32 cellular contexts compared by ENCODE assay signal in the genomic region with DNA sequence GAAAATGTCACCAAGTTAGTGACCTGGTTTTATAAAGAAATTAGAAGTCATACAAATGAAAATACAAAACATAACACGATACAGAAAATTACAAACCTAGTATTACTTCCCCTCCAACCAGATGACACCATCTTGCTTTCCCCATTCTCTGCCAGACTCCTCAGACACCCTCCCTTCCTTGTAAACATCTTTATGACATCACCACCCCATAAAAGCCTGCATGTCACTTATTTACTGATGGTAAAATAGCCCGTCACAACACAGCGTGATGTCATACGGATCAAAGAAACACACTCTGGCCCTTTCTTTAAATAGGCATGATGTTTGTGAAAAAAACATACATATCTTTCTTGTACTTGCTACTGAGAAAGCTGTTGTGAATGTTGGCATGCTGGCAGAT.
"Had no signal": no experiment of that assay in that cellular context is flagged by ENCODE, and none has a peak within 500 bp of the region (broad histone marks: within the 10 kb centered on the region; RNA-seq: fewer than 3 reads in every experiment).

No MANE protein-coding gene starts in this region.

- H3K27ac ChIP-seq: ascending aorta, breast epithelium, cardiac muscle cell, colonic mucosa, epithelial cell of prostate, esophagus squamous epithelium had no signal

- FAIRE-seq: endometrium, endothelial cell of umbilical vein, frontal cortex had no signal

- H3K36me3 ChIP-seq: ascending aorta, breast epithelium, cardiac muscle cell, colonic mucosa, esophagus squamous epithelium had no signal

- H3K4me3 ChIP-seq: ascending aorta, breast epithelium, cardiac muscle cell, colonic mucosa, esophagus squamous epithelium had no signal

- H3K9me3 Mint-ChIP-seq: activated CD4-positive, alpha-beta T cell treated with anti-CD3 and anti-CD28 coated beads, Interleukin-2, amount 10 ng/mL, durations not matched to agents 24 days and 14 days; activated naive CD4-positive, alpha-beta T cell treated with anti-CD3 and anti-CD28 coated beads for 36 hours; activated naive CD8-positive, alpha-beta T cell treated with anti-CD3 and anti-CD28 coated beads for 36 hours; activated T-helper 1 cell treated with anti-CD3 and anti-CD28 coated beads, Interleukin-12 subunit alpha, Interleukin-12 subunit beta, Interleukin-2, Interleukin-4 antibody, amounts not matched to agents 30 ng/mL and 10 ng/mL and 1 ng/mL, durations not matched to agents 14 hours and 24 hours and 36 hours had no signal

- H3K4me1 ChIP-seq: ascending aorta, breast epithelium, colonic mucosa, esophagus squamous epithelium had no signal

- H3K27me3 ChIP-seq: ascending aorta, breast epithelium, cardiac muscle cell, colonic mucosa, esophagus squamous epithelium had no signal

- H3K27ac Mint-ChIP-seq: activated CD4-positive, alpha-beta memory T cell treated with anti-CD3 and anti-CD28 coated beads for 36 hours; activated CD4-positive, alpha-beta T cell treated with anti-CD3 and anti-CD28 coated beads for 36 hours; activated CD4-positive, alpha-beta T cell treated with anti-CD3 and anti-CD28 coated beads, Interleukin-2, amount 10 ng/mL, durations not matched to agents 24 days and 14 days; activated CD8-positive, alpha-beta memory T cell treated with anti-CD3 and anti-CD28 coated beads, Interleukin-2, amount 10 ng/mL, durations not matched to agents 7 days and 5 days; activated CD8-positive, alpha-beta T cell treated with anti-CD3 and anti-CD28 coated beads, Interleukin-2, amount 10 ng/mL, durations not matched to agents 7 days and 5 days; activated naive CD4-positive, alpha-beta T cell treated with anti-CD3 and anti-CD28 coated beads for 36 hours; activated naive CD4-positive, alpha-beta T cell treated with anti-CD3 and anti-CD28 coated beads, Interleukin-2, amount 50 U/mL, for 24 hours; activated naive CD8-positive, alpha-beta T cell treated with anti-CD3 and anti-CD28 coated beads for 36 hours; activated naive CD8-positive, alpha-beta T cell treated with anti-CD3 and anti-CD28 coated beads, Interleukin-2, amount 50 U/mL, for 24 hours; activated T-helper 1 cell treated with anti-CD3 and anti-CD28 coated beads, Interleukin-12 subunit alpha, Interleukin-12 subunit beta, Interleukin-2, Interleukin-4 antibody, amounts not matched to agents 30 ng/mL and 10 ng/mL and 1 ng/mL, durations not matched to agents 14 hours and 24 hours and 36 hours; activated T-helper 2 cell treated with anti-CD3 and anti-CD28 coated beads, Interferon-gamma antibody, Interleukin-2, Interleukin-4, amounts not matched to agents 10 μg/mL and 5 μg/mL and 100 μg/mL, durations not matched to agents 14 hours and 24 hours and 36 hours had no signal

- DNase-seq: activated CD4-positive, alpha-beta memory T cell treated with anti-CD3 and anti-CD28 coated beads for 36 hours; activated CD4-positive, alpha-beta T cell treated with anti-CD3 and anti-CD28 coated beads for 36 hours; activated CD4-positive, alpha-beta T cell treated with anti-CD3 and anti-CD28 coated beads, Interleukin-2, amount 10 ng/mL, durations not matched to agents 24 days and 14 days; activated CD4-positive, CD25-positive, alpha-beta regulatory T cell; activated CD4-positive, CD25-positive, alpha-beta regulatory T cell treated with anti-CD3 and anti-CD28 coated beads, Interleukin-2, amount 50 U/mL, for 72 hours; activated CD8-positive, alpha-beta memory T cell treated with anti-CD3 and anti-CD28 coated beads, Interleukin-2, amount 10 ng/mL, durations not matched to agents 7 days and 5 days; activated CD8-positive, alpha-beta memory T cell treated with anti-CD3 and anti-CD28 coated beads, Interleukin-2, amount 50 U/mL, for 4 hours; activated CD8-positive, alpha-beta T cell treated with anti-CD3 and anti-CD28 coated beads, Interleukin-2, amount 10 ng/mL, durations not matched to agents 7 days and 5 days; activated effector memory CD4-positive, alpha-beta T cell treated with anti-CD3 and anti-CD28 coated beads, Interleukin-2, amount 50 U/mL, for 16 hours; activated naive CD4-positive, alpha-beta T cell treated with anti-CD3 and anti-CD28 coated beads for 36 hours; activated naive CD8-positive, alpha-beta T cell treated with anti-CD3 and anti-CD28 coated beads for 36 hours; activated naive CD8-positive, alpha-beta T cell treated with anti-CD3 and anti-CD28 coated beads, Interleukin-2, amount 50 U/mL, for 24 hours; activated T-cell treated with anti-CD3 and anti-CD28 coated beads, Interleukin-2, amount 50 U/mL, for 1 hour; activated T-cell treated with anti-CD3 and anti-CD28 coated beads, Interleukin-2, amount 50 U/mL, for 48 hours; central memory CD4-positive, alpha-beta T cell; cerebellar nuclear complex; colonic mucosa; effector CD8-positive, alpha-beta T cell; esophagus squamous epithelium; head of caudate nucleus; T-helper 2 cell had no signal

- H3K9me3 ChIP-seq: ascending aorta, breast epithelium, colonic mucosa, esophagus squamous epithelium had no signal

- H3K4me1 Mint-ChIP-seq: activated CD4-positive, alpha-beta T cell treated with anti-CD3 and anti-CD28 coated beads for 36 hours; activated CD4-positive, alpha-beta T cell treated with anti-CD3 and anti-CD28 coated beads, Interleukin-2, amount 10 ng/mL, durations not matched to agents 24 days and 14 days; activated CD8-positive, alpha-beta memory T cell treated with anti-CD3 and anti-CD28 coated beads, Interleukin-2, amount 10 ng/mL, durations not matched to agents 7 days and 5 days; activated naive CD4-positive, alpha-beta T cell treated with anti-CD3 and anti-CD28 coated beads, Interleukin-2, amount 50 U/mL, for 24 hours; activated naive CD8-positive, alpha-beta T cell treated with anti-CD3 and anti-CD28 coated beads for 36 hours; activated naive CD8-positive, alpha-beta T cell treated with anti-CD3 and anti-CD28 coated beads, Interleukin-2, amount 50 U/mL, for 24 hours had no signal

- ATAC-seq: activated CD4-positive, alpha-beta T cell treated with anti-CD3 and anti-CD28 coated beads for 36 hours; activated CD8-positive, alpha-beta memory T cell treated with anti-CD3 and anti-CD28 coated beads, Interleukin-2, amount 10 ng/mL, durations not matched to agents 7 days and 5 days; activated CD8-positive, alpha-beta T cell treated with anti-CD3 and anti-CD28 coated beads, Interleukin-2, amount 10 ng/mL, durations not matched to agents 7 days and 5 days; activated naive CD8-positive, alpha-beta T cell treated with anti-CD3 and anti-CD28 coated beads, Interleukin-2, amount 50 U/mL, for 24 hours had no signal

- H3K36me3 Mint-ChIP-seq: activated CD4-positive, alpha-beta memory T cell treated with anti-CD3 and anti-CD28 coated beads for 36 hours; activated CD8-positive, alpha-beta memory T cell treated with anti-CD3 and anti-CD28 coated beads, Interleukin-2, amount 10 ng/mL, durations not matched to agents 7 days and 5 days; activated naive CD4-positive, alpha-beta T cell treated with anti-CD3 and anti-CD28 coated beads, Interleukin-2, amount 50 U/mL, for 24 hours; activated naive CD8-positive, alpha-beta T cell treated with anti-CD3 and anti-CD28 coated beads for 36 hours; brain had no signal

- H3K4me3 Mint-ChIP-seq: activated CD4-positive, alpha-beta memory T cell treated with anti-CD3 and anti-CD28 coated beads for 36 hours; activated CD4-positive, alpha-beta T cell treated with anti-CD3 and anti-CD28 coated beads for 36 hours; activated CD4-positive, alpha-beta T cell treated with anti-CD3 and anti-CD28 coated beads, Interleukin-2, amount 10 ng/mL, durations not matched to agents 24 days and 14 days; activated CD8-positive, alpha-beta memory T cell treated with anti-CD3 and anti-CD28 coated beads, Interleukin-2, amount 10 ng/mL, durations not matched to agents 7 days and 5 days; activated CD8-positive, alpha-beta T cell treated with anti-CD3 and anti-CD28 coated beads, Interleukin-2, amount 10 ng/mL, durations not matched to agents 7 days and 5 days; activated naive CD4-positive, alpha-beta T cell treated with anti-CD3 and anti-CD28 coated beads for 36 hours; activated naive CD4-positive, alpha-beta T cell treated with anti-CD3 and anti-CD28 coated beads, Interleukin-2, amount 50 U/mL, for 24 hours; activated naive CD8-positive, alpha-beta T cell treated with anti-CD3 and anti-CD28 coated beads for 36 hours; activated naive CD8-positive, alpha-beta T cell treated with anti-CD3 and anti-CD28 coated beads, Interleukin-2, amount 50 U/mL, for 24 hours; activated T-helper 1 cell treated with anti-CD3 and anti-CD28 coated beads, Interleukin-12 subunit alpha, Interleukin-12 subunit beta, Interleukin-2, Interleukin-4 antibody, amounts not matched to agents 30 ng/mL and 10 ng/mL and 1 ng/mL, durations not matched to agents 14 hours and 24 hours and 36 hours; brain had no signal

- H3K27me3 Mint-ChIP-seq: activated CD4-positive, alpha-beta memory T cell treated with anti-CD3 and anti-CD28 coated beads for 36 hours; activated CD4-positive, alpha-beta T cell treated with anti-CD3 and anti-CD28 coated beads for 36 hours; activated CD4-positive, alpha-beta T cell treated with anti-CD3 and anti-CD28 coated beads, Interleukin-2, amount 10 ng/mL, durations not matched to agents 24 days and 14 days; activated CD8-positive, alpha-beta memory T cell treated with anti-CD3 and anti-CD28 coated beads, Interleukin-2, amount 10 ng/mL, durations not matched to agents 7 days and 5 days; activated naive CD4-positive, alpha-beta T cell treated with anti-CD3 and anti-CD28 coated beads, Interleukin-2, amount 50 U/mL, for 24 hours; activated naive CD8-positive, alpha-beta T cell treated with anti-CD3 and anti-CD28 coated beads for 36 hours; activated naive CD8-positive, alpha-beta T cell treated with anti-CD3 and anti-CD28 coated beads, Interleukin-2, amount 50 U/mL, for 24 hours; brain had no signal
